ENCODE assay signal across 8 cellular contexts in genomic region chr14:24300326-24300980, GRCh38. TPM values are rescaled to one million over a fixed set of nuclear protein-coding genes. Genes with fewer than 3 reads are reported as not detected.
A peak's percentile ranks its signal among the peaks of the same experiment; 100 is the strongest.
DNase-seq lines count a peak whose midpoint lies in the region; ATAC-seq and TF ChIP-seq lines count a peak whose summit lies in the region.

No MANE protein-coding gene starts in this region.

- H3K27me3 ChIP-seq in SU-DHL-6 (ENCODE audit: low read length) (no peaks in the 10 kb centered on the region), psoas muscle (ENCODE audit: insufficient read depth in 3 of 3, low read length in 2 of 3) (no peaks in the 10 kb centered on the region)

- H3K9ac ChIP-seq in SU-DHL-6 (ENCODE audit: low read length), result peak overlapping the region; percentile 89

- H3K27ac ChIP-seq in SU-DHL-6 (ENCODE audit: low read depth, low read length), result no peak overlapping the region
- H3K27ac ChIP-seq in psoas muscle, result peak overlapping the region; percentile 90

- H4K20me1 ChIP-seq in SU-DHL-6 (ENCODE audit: low read depth, low read length), result no peaks in the 10 kb centered on the region

- H2AFZ ChIP-seq in SU-DHL-6 (ENCODE audit: low read depth, low read length, severe bottlenecking), result peak overlapping the region; percentile 82

- H3K9me3 ChIP-seq in SU-DHL-6 (ENCODE audit: insufficient read depth, low read length), result no peaks in the 10 kb centered on the region
- H3K9me3 ChIP-seq in psoas muscle, result no peaks in the 10 kb centered on the region

- WGBS in psoas muscle, 3 donors, result 28 to 32% (median 31%) methylated on average over 16 of the region's 16 CpGs

- intact Hi-C loops in psoas muscle (cut with DNase I), result no loop called here

- peaks cover 11% of the 10 kb centered on the region for H3F3A ChIP-seq in SU-DHL-6 (ENCODE audit: insufficient read depth)

- H3K4me1 ChIP-seq in psoas muscle, result peaks cover 27% of the 10 kb centered on the region

- H3K79me2 ChIP-seq in SU-DHL-6 (ENCODE audit: insufficient read depth, low read length), result peaks cover 19% of the 10 kb centered on the region

- H3K4me2 ChIP-seq in SU-DHL-6 (ENCODE audit: low read depth, low read length, poor library complexity, severe bottlenecking), result peak overlapping the region; percentile 84

- ATAC-seq in psoas muscle (no peak), HG03565 (IDR thresholded peaks at IDR 0.05; ENCODE audit: unreplicated experiment) (no peak), GM19023 (IDR thresholded peaks at IDR 0.05; ENCODE audit: unreplicated experiment) (no peak)

- H3K36me3 ChIP-seq in SU-DHL-6 (ENCODE audit: low read length) (peaks cover 2% of the 10 kb centered on the region; the same call in 1 of the 2 replicates), psoas muscle (ENCODE audit: insufficient read depth in 1 of 2, low read depth in 1 of 2) (peaks cover 0 to 57% of the 10 kb centered on the region in 2 donors)

- DNase-seq in fibroblast of pulmonary artery (ENCODE audit: low read depth) (no peak), psoas muscle (no peak), AG08395 (ENCODE audit: low spot score) (no peak)
- no peak for DNase-seq in central memory CD4-positive, alpha-beta T cell

- H3K4me3 ChIP-seq in GM08714 (ENCODE audit: low read length) (peak overlapping the region; percentile 96), SU-DHL-6 (ENCODE audit: insufficient read depth, low read length, poor library complexity, severe bottlenecking) (peak overlapping the region; percentile 88), fibroblast of pulmonary artery (replicated peaks; ENCODE audit: low read depth, low read length) (peak overlapping the region; percentile 96), psoas muscle (peak overlapping the region; percentile 98)

- TF ChIP-seq CTCF in SU-DHL-6 (IDR thresholded peaks at IDR 0.05; ENCODE audit: insufficient read depth, low read length, poor library complexity, severe bottlenecking) (no peak), fibroblast of pulmonary artery (IDR thresholded peaks at IDR 0.05; ENCODE audit: low read length, missing control alignments) (no peak), psoas muscle (IDR thresholded peaks at IDR 0.05) (no peak)

- no peaks in the 10 kb centered on the region for H3K9me2 ChIP-seq in SU-DHL-6 (replicated peaks; ENCODE audit: insufficient read depth, low read length)

RNA-seq across cellular contexts. Expression of gene NOP9, which starts 0.8 kb away (rescaled TPM):
- total RNA-seq in psoas muscle, result 10 to 100 TPM; 36.7 to 38.8 (median 37.7) TPM
- 10 to 100 TPM; 11.4 to 29.8 (median 16.1) TPM for polyA plus RNA-seq in psoas muscle

RNA-seq across cellular contexts. Expression of gene DHRS1, which starts 0.9 kb away (rescaled TPM):
- total RNA-seq in psoas muscle, result 1 to 10 TPM; 1.9 to 3.4 (median 2.7) TPM
- 1 to 10 TPM; 1.5 to 6.4 (median 3.4) TPM for polyA plus RNA-seq in psoas muscle

RNA-seq across cellular contexts. Expression of gene CIDEB, which starts 7.3 kb away (rescaled TPM):
- 1 to 10 TPM in 3 of 4 donors, under 1 TPM in 1; 0.95 to 2.5 (median 1.8) TPM for total RNA-seq in psoas muscle
- 1 to 10 TPM; 1.2 to 2.1 (median 1.3) TPM for polyA plus RNA-seq in psoas muscle

RNA-seq across cellular contexts. Expression of gene LTB4R2, which starts 9.5 kb away (rescaled TPM):
- total RNA-seq in psoas muscle, result 1 to 10 TPM in 3 of 4 donors, under 1 TPM in 1; 0.96 to 2.3 (median 1.7) TPM
- under 1 TPM; 0.08 to 0.57 (median 0.32) TPM for polyA plus RNA-seq in psoas muscle

RNA-seq across cellular contexts. Expression of gene LTB4R, which starts 10.8 kb away (rescaled TPM):
- total RNA-seq in psoas muscle, result 1 to 10 TPM; 1.1 to 2.1 (median 2.0) TPM
- 1 to 10 TPM in 1 of 3 donors, under 1 TPM in 2; 0.35 to 2.0 (median 0.65) TPM for polyA plus RNA-seq in psoas muscle
